Comparison of ENCODE assay signal across 1 cellular context in genomic region chr6:160394654-160395035, GRCh38.
TF ChIP-seq lines count a peak whose summit lies in the region.

No MANE protein-coding gene starts in this region.

TF ChIP-seq in HepG2, 621 proteins besides CTCF, POLR2A, EP300 and RAD21 (continued from another document and continues in another):
- TF ChIP-seq ZNF225 (CRISPR knock-in tag; IDR thresholded peaks at IDR 0.05) = 0 out of 2 replicates have a peak, but pooled peaks have one; percentile 56
- 0 out of 2 replicates have a peak, but pooled peaks have one; percentile 1 for TF ChIP-seq RXRB (CRISPR knock-in tag; IDR thresholded peaks at IDR 0.05; ENCODE audit: borderline replicate concordance)
- 0 out of 2 replicates have a peak, but pooled peaks have one; percentile 20 for TF ChIP-seq HNF1B (CRISPR knock-in tag; IDR thresholded peaks at IDR 0.05)
- TF ChIP-seq ZNF446 (CRISPR knock-in tag; IDR thresholded peaks at IDR 0.05) = no peak
- no peak for TF ChIP-seq RNF2 (conservative IDR thresholded peaks at IDR 0.05; ENCODE audit: low read depth)
- 0 out of 2 replicates have a peak, but pooled peaks have one; percentile 12 for TF ChIP-seq ZGPAT (CRISPR knock-in tag; IDR thresholded peaks at IDR 0.05)
- TF ChIP-seq IKZF5 (CRISPR knock-in tag; IDR thresholded peaks at IDR 0.05) = peak; percentile 33; the same call in 1 of the 2 replicates
- TF ChIP-seq HHEX (CRISPR knock-in tag; IDR thresholded peaks at IDR 0.05) = no peak
- peak; percentile 29; the same call in 1 of the 2 replicates for TF ChIP-seq MYPOP (CRISPR knock-in tag; IDR thresholded peaks at IDR 0.05)
- no peak for TF ChIP-seq ZNF879 (CRISPR knock-in tag; IDR thresholded peaks at IDR 0.05)
- peak; percentile 70 for TF ChIP-seq ZNF687 (CRISPR knock-in tag; IDR thresholded peaks at IDR 0.05)
- TF ChIP-seq NR2C2 (CRISPR knock-in tag; IDR thresholded peaks at IDR 0.05; ENCODE audit: borderline replicate concordance) = peak; percentile 12; the same call in 1 of the 2 replicates
- 0 out of 2 replicates have a peak, but pooled peaks have one; percentile 69 for TF ChIP-seq ADNP (CRISPR knock-in tag; IDR thresholded peaks at IDR 0.05)
- TF ChIP-seq SALL1 (CRISPR knock-in tag; IDR thresholded peaks at IDR 0.05) = peak; percentile 43; the same call in 1 of the 2 replicates
- TF ChIP-seq SAP130 (CRISPR knock-in tag; IDR thresholded peaks at IDR 0.05; ENCODE audit: low read depth) = peak; percentile 2; the same call in 1 of the 2 replicates
- TF ChIP-seq ZNF800 (CRISPR knock-in tag; IDR thresholded peaks at IDR 0.05) = 0 out of 2 replicates have a peak, but pooled peaks have one; percentile 42
- TF ChIP-seq XRCC5 (optimal IDR thresholded peaks at IDR 0.05; ENCODE audit: low read length) = peak; percentile 60
- TF ChIP-seq KDM6A (CRISPR knock-in tag; IDR thresholded peaks at IDR 0.05; ENCODE audit: low read depth) = no peak
- TF ChIP-seq, protein P1, sequence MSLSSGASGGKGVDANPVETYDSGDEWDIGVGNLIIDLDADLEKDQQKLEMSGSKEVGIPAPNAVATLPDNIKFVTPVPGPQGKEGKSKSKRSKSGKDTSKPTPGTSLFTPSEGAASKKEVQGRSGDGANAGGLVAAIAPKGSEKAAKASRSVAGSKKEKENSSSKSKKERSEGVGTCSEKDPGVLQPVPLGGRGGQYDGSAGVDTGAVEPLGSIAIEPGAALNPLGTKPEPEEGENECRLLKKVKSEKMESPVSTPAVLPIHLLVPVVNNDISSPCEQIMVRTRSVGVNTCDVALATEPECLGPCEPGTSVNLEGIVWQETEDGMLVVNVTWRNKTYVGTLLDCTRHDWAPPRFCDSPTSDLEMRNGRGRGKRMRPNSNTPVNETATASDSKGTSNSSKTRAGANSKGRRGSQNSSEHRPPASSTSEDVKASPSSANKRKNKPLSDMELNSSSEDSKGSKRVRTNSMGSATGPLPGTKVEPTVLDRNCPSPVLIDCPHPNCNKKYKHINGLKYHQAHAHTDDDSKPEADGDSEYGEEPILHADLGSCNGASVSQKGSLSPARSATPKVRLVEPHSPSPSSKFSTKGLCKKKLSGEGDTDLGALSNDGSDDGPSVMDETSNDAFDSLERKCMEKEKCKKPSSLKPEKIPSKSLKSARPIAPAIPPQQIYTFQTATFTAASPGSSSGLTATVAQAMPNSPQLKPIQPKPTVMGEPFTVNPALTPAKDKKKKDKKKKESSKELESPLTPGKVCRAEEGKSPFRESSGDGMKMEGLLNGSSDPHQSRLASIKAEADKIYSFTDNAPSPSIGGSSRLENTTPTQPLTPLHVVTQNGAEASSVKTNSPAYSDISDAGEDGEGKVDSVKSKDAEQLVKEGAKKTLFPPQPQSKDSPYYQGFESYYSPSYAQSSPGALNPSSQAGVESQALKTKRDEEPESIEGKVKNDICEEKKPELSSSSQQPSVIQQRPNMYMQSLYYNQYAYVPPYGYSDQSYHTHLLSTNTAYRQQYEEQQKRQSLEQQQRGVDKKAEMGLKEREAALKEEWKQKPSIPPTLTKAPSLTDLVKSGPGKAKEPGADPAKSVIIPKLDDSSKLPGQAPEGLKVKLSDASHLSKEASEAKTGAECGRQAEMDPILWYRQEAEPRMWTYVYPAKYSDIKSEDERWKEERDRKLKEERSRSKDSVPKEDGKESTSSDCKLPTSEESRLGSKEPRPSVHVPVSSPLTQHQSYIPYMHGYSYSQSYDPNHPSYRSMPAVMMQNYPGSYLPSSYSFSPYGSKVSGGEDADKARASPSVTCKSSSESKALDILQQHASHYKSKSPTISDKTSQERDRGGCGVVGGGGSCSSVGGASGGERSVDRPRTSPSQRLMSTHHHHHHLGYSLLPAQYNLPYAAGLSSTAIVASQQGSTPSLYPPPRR (CRISPR knock-in tag; IDR thresholded peaks at IDR 0.05; ENCODE audit: borderline replicate concordance) = 0 out of 2 replicates have a peak, but pooled peaks have one; percentile 8
- peak; percentile 42; the same call in 1 of the 2 replicates for TF ChIP-seq ZNF350 (CRISPR knock-in tag; IDR thresholded peaks at IDR 0.05; ENCODE audit: borderline replicate concordance, low read depth)
- TF ChIP-seq LCORL (IDR thresholded peaks at IDR 0.05) = no peak
- TF ChIP-seq LCORL (CRISPR knock-in tag; IDR thresholded peaks at IDR 0.05) = peak; percentile 28
- peak; percentile 1; the same call in 1 of the 2 replicates for TF ChIP-seq SOX5 (CRISPR knock-in tag; IDR thresholded peaks at IDR 0.05; ENCODE audit: borderline replicate concordance)
- peak; percentile 5; the same call in 1 of the 2 replicates for TF ChIP-seq PHF21A (CRISPR knock-in tag; IDR thresholded peaks at IDR 0.05)
- TF ChIP-seq HOXA5 (CRISPR knock-in tag; IDR thresholded peaks at IDR 0.05) = no peak
- TF ChIP-seq THAP11 (CRISPR knock-in tag; IDR thresholded peaks at IDR 0.05) = peak; percentile 3; the same call in 1 of the 2 replicates
- no peak for TF ChIP-seq GATA4 (IDR thresholded peaks at IDR 0.05; ENCODE audit: borderline replicate concordance, low read depth)
- no peak for TF ChIP-seq MED8 (CRISPR knock-in tag; IDR thresholded peaks at IDR 0.05; ENCODE audit: insufficient replicate concordance)
- TF ChIP-seq CCDC6 (CRISPR knock-in tag; IDR thresholded peaks at IDR 0.05) = peak; percentile 61
- TF ChIP-seq ZNF292 (CRISPR knock-in tag; IDR thresholded peaks at IDR 0.05; ENCODE audit: borderline replicate concordance, low read depth) = peak; percentile 3; the same call in 1 of the 2 replicates
- no peak for TF ChIP-seq SIX4 (CRISPR knock-in tag; IDR thresholded peaks at IDR 0.05)
- 0 out of 2 replicates have a peak, but pooled peaks have one; percentile 3 for TF ChIP-seq ZKSCAN8 (CRISPR knock-in tag; IDR thresholded peaks at IDR 0.05; ENCODE audit: borderline replicate concordance)
- TF ChIP-seq ZMYM3 (CRISPR knock-in tag; IDR thresholded peaks at IDR 0.05) = peak; percentile 55; the same call in 1 of the 2 replicates
- TF ChIP-seq, protein P2, sequence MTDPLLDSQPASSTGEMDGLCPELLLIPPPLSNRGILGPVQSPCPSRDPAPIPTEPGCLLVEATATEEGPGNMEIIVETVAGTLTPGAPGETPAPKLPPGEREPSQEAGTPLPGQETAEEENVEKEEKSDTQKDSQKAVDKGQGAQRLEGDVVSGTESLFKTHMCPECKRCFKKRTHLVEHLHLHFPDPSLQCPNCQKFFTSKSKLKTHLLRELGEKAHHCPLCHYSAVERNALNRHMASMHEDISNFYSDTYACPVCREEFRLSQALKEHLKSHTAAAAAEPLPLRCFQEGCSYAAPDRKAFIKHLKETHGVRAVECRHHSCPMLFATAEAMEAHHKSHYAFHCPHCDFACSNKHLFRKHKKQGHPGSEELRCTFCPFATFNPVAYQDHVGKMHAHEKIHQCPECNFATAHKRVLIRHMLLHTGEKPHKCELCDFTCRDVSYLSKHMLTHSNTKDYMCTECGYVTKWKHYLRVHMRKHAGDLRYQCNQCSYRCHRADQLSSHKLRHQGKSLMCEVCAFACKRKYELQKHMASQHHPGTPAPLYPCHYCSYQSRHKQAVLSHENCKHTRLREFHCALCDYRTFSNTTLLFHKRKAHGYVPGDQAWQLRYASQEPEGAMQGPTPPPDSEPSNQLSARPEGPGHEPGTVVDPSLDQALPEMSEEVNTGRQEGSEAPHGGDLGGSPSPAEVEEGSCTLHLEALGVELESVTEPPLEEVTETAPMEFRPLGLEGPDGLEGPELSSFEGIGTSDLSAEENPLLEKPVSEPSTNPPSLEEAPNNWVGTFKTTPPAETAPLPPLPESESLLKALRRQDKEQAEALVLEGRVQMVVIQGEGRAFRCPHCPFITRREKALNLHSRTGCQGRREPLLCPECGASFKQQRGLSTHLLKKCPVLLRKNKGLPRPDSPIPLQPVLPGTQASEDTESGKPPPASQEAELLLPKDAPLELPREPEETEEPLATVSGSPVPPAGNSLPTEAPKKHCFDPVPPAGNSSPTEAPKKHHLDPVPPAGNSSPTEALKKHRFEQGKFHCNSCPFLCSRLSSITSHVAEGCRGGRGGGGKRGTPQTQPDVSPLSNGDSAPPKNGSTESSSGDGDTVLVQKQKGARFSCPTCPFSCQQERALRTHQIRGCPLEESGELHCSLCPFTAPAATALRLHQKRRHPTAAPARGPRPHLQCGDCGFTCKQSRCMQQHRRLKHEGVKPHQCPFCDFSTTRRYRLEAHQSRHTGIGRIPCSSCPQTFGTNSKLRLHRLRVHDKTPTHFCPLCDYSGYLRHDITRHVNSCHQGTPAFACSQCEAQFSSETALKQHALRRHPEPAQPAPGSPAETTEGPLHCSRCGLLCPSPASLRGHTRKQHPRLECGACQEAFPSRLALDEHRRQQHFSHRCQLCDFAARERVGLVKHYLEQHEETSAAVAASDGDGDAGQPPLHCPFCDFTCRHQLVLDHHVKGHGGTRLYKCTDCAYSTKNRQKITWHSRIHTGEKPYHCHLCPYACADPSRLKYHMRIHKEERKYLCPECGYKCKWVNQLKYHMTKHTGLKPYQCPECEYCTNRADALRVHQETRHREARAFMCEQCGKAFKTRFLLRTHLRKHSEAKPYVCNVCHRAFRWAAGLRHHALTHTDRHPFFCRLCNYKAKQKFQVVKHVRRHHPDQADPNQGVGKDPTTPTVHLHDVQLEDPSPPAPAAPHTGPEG (CRISPR knock-in tag; IDR thresholded peaks at IDR 0.05) = 0 out of 2 replicates have a peak, but pooled peaks have one; percentile 23
- peak; percentile 89 for TF ChIP-seq HNRNPL (IDR thresholded peaks at IDR 0.05; ENCODE audit: low read depth, low read length)
